In genomic region chr6:149938571-149939462, GRCh38 we compare ENCODE assay signal across 9 cellular contexts. TPM values are rescaled to one million over a fixed set of nuclear protein-coding genes. Genes with fewer than 3 reads are reported as not detected.
DNase-seq lines count a peak whose midpoint lies in the region; ATAC-seq and TF ChIP-seq lines count a peak whose summit lies in the region.
"Had no signal": no experiment of that assay in that cellular context is flagged by ENCODE, and none has a peak within 500 bp of the region (broad histone marks: within the 10 kb centered on the region; RNA-seq: fewer than 3 reads in every experiment).

No MANE protein-coding gene starts in this region.

- H3K4me1 Mint-ChIP-seq in glutamatergic neuron (ENCODE audit: low read depth, unreplicated experiment): peaks cover 3% of the 10 kb centered on the region

- H3K27me3 ChIP-seq in HL-60 (ENCODE audit: insufficient read depth, poor library complexity, severe bottlenecking): peaks cover 67% of the 10 kb centered on the region
- peaks cover 61 to 80% (median 66%) of the 10 kb centered on the region in 3 donors for H3K27me3 ChIP-seq in skeletal muscle tissue (ENCODE audit: control insufficient read depth in 3 of 3, insufficient read depth in 3 of 3, low read length in 3 of 3)

- H3K27ac Mint-ChIP-seq in glutamatergic neuron (ENCODE audit: unreplicated experiment): no peak overlapping the region

- H3K4me3 ChIP-seq in HL-60 (replicated peaks; ENCODE audit: insufficient read depth, low read length): peak overlapping the region; percentile 30
- peak overlapping the region; percentile 46 to 75 (median 69) for H3K4me3 ChIP-seq in skeletal muscle tissue (ENCODE audit: low read length in 3 of 3)

- peaks cover 11 to 22% (median 15%) of the 10 kb centered on the region in 3 donors for H3K4me1 ChIP-seq in skeletal muscle tissue (ENCODE audit: control insufficient read depth in 3 of 3, insufficient read depth in 3 of 3, low read length in 3 of 3)

- peaks cover 2% of the 10 kb centered on the region for H3K9me3 Mint-ChIP-seq in glutamatergic neuron (ENCODE audit: unreplicated experiment)

- H3K27ac ChIP-seq in HL-60 (replicated peaks) (no peak overlapping the region), skeletal muscle tissue (ENCODE audit: low read depth, low read length) (no peak overlapping the region)

- peak overlapping the region in 2 of 3 donors; percentile 62 to 64 for H3K9ac ChIP-seq in skeletal muscle tissue (ENCODE audit: low read depth in 1 of 3, low read length in 3 of 3)

- peak; percentile 41 for DNase-seq in EH (ENCODE audit: low read depth)
- DNase-seq in HL-60 (ENCODE audit: low read depth in 1 of 2, low spot score in 1 of 2): no peak
- peak; percentile 79 for DNase-seq in activated CD8-positive, alpha-beta memory T cell treated with anti-CD3 and anti-CD28 coated beads for 24 hours
- DNase-seq in glutamatergic neuron: no peak
- DNase-seq in cerebellar cortex (ENCODE audit: low spot score): no peak
- no peak for DNase-seq in NCI-H2227 treated with DMSO at 0.1 percent for 48 hours (lab: John Stamatoyannopoulos, UW)

- peak overlapping the region; percentile 83 for H3K4me3 Mint-ChIP-seq in glutamatergic neuron (ENCODE audit: unreplicated experiment)

- ATAC-seq in GM21367 (IDR thresholded peaks at IDR 0.05; ENCODE audit: unreplicated experiment): peak; percentile 70

- TF ChIP-seq CTCF in HL-60 (IDR thresholded peaks at IDR 0.05; ENCODE audit: insufficient read depth, low read length) (no peak), glutamatergic neuron (IDR thresholded peaks at IDR 0.05; ENCODE audit: partially characterized antibody, unreplicated experiment) (no peak)

- H3K36me3 ChIP-seq in skeletal muscle tissue (ENCODE audit: control insufficient read depth in 3 of 3, insufficient read depth in 3 of 3, low read length in 3 of 3): no peaks in the 10 kb centered on the region

- H3K27me3 Mint-ChIP-seq in glutamatergic neuron (ENCODE audit: unreplicated experiment): peaks cover 40% of the 10 kb centered on the region

- H3K36me3 Mint-ChIP-seq in glutamatergic neuron (ENCODE audit: unreplicated experiment): no peaks in the 10 kb centered on the region

- H3K9me3 ChIP-seq in skeletal muscle tissue (ENCODE audit: control insufficient read depth in 3 of 3, low read length in 3 of 3): no peaks in the 10 kb centered on the region

RNA-seq across cellular contexts. Expression of gene ULBP2, which starts 3.0 kb away (rescaled TPM):
- total RNA-seq in glutamatergic neuron (ENCODE audit: unreplicated experiment) (5.4 TPM), skeletal muscle tissue (not detected)

RNA-seq across cellular contexts. Expression of gene RAET1G, which starts 15.9 kb away (rescaled TPM):
- total RNA-seq in glutamatergic neuron (ENCODE audit: unreplicated experiment): not detected
- not detected for total RNA-seq in skeletal muscle tissue
- total RNA-seq: T-helper 2 cell treated with Interferon-gamma antibody and Interleukin-4, amounts not matched to agents 100 ng/mL and 5 ng/mL, for 36 hours had no signal

RNA-seq across cellular contexts. Expression of gene ULBP1, which starts 24.9 kb away (rescaled TPM):
- total RNA-seq in glutamatergic neuron (ENCODE audit: unreplicated experiment): 9.3 TPM
- total RNA-seq in skeletal muscle tissue: not detected

RNA-seq across cellular contexts. Expression of gene RAET1E, which starts 40.9 kb away (rescaled TPM):
- total RNA-seq in glutamatergic neuron (ENCODE audit: unreplicated experiment) (not detected), skeletal muscle tissue (1.0 TPM)
- total RNA-seq: T-helper 2 cell treated with Interferon-gamma antibody and Interleukin-4, amounts not matched to agents 100 ng/mL and 5 ng/mL, for 36 hours had no signal

Comparison
In these comparisons a context has a peak if more than half of its experiments do, and no peak if none do; other contexts are left out.
1. DNase-seq: peak in EH (single experiment) and activated CD8-positive, alpha-beta memory T cell treated with anti-CD3 and anti-CD28 coated beads for 24 hours (single experiment); none in HL-60 (0 of 2), glutamatergic neuron (single experiment), cerebellar cortex (single experiment) and NCI-H2227 treated with DMSO at 0.1 percent for 48 hours (single experiment).
2. RNA of gene ULBP1, which starts 24.9 kb away (total RNA-seq): 9.3 TPM in glutamatergic neuron (single experiment); not detected in skeletal muscle tissue (single experiment); every median in the first group is over 10 times any median in the second.